Comparison of ENCODE assay signal across 22 cellular contexts in the genomic region with DNA sequence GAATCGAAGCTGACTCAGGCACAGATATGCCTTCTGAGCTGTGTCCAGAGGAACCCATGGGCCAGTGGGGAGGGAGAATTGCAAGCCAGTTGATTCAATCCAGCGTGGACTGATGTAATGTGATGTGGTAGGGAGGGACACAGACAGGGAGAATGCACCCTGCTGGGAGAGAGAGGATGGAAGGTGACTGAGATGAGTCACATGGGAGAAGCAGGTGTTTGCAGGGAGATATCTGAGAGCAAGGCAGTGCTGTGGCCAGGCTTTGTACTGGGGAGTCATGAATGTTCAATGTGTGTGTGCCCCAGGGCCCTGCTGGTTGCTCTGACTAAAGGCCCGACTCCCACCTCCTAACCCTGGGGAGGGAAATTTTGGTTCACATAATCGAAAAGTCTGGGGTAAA.
"Had no signal": no experiment of that assay in that cellular context is flagged by ENCODE, and none has a peak within 500 bp of the region (broad histone marks: within the 10 kb centered on the region; RNA-seq: fewer than 3 reads in every experiment).

No MANE protein-coding gene starts in this region.

- H3K27me3 ChIP-seq: gastrocnemius medialis, heart right ventricle, pancreas, right lobe of liver, tibial artery, upper lobe of right lung had no signal

- H3K27ac ChIP-seq: coronary artery, dorsolateral prefrontal cortex, gastrocnemius medialis, heart right ventricle, left ventricle myocardium inferior, lower lobe of right lung, pancreas, prostate gland, right lobe of liver, tibial artery, upper lobe of right lung had no signal

- H3K27ac Mint-ChIP-seq: nephron; stimulated activated memory B cell treated with anti-CD40 and anti-IgM and Interleukin-4, amounts not matched to agents 10 μg/mL and 1 μg/mL and 100 μg/mL, for 72 hours; stimulated activated naive CD8-positive, alpha-beta T cell treated with anti-CD3 and anti-CD28 coated beads, Interleukin-15, Interleukin-2, amounts not matched to agents 100 ng/mL and 50 ng/mL, for 24 hours had no signal

- DNase-seq: dorsolateral prefrontal cortex; effector CD8-positive, alpha-beta T cell; gastrocnemius medialis; heart right ventricle; hypothalamus; left cardiac atrium; left ventricle myocardium inferior; lower lobe of right lung; mesenchymal stem cell; midbrain; occipital lobe; pancreas; right lobe of liver; stimulated activated CD4-positive, alpha-beta T cell treated with anti-CD3 and anti-CD28 coated beads, Interleukin-4, amount 100 ng/mL, for 24 hours; tibial artery; upper lobe of right lung had no signal

- H3K4me3 ChIP-seq: coronary artery, dorsolateral prefrontal cortex, gastrocnemius medialis, heart right ventricle, left ventricle myocardium inferior, lower lobe of right lung, pancreas, prostate gland, right lobe of liver, tibial artery, upper lobe of right lung had no signal

- H3K9me3 ChIP-seq: gastrocnemius medialis, heart right ventricle, left ventricle myocardium inferior, lower lobe of right lung, pancreas, prostate gland, right lobe of liver, tibial artery, upper lobe of right lung had no signal

- ATAC-seq: esophagus mucosa, gastrocnemius medialis, heart right ventricle, left cardiac atrium, pancreas, upper lobe of right lung had no signal

- H3K36me3 ChIP-seq: gastrocnemius medialis, heart right ventricle, left ventricle myocardium inferior, lower lobe of right lung, pancreas, prostate gland, right lobe of liver, tibial artery, upper lobe of right lung had no signal

- H3K4me1 ChIP-seq: gastrocnemius medialis, heart right ventricle, left ventricle myocardium inferior, lower lobe of right lung, pancreas, prostate gland, right lobe of liver, tibial artery, upper lobe of right lung had no signal

- H3K4me3 Mint-ChIP-seq: nephron; stimulated activated memory B cell treated with anti-CD40 and anti-IgM and Interleukin-4, amounts not matched to agents 10 μg/mL and 1 μg/mL and 100 μg/mL, for 72 hours; stimulated activated naive CD8-positive, alpha-beta T cell treated with anti-CD3 and anti-CD28 coated beads, Interleukin-15, Interleukin-2, amounts not matched to agents 100 ng/mL and 50 ng/mL, for 24 hours had no signal

- H3K27me3 Mint-ChIP-seq: stimulated activated memory B cell treated with anti-CD40 and anti-IgM and Interleukin-4, amounts not matched to agents 10 μg/mL and 1 μg/mL and 100 μg/mL, for 72 hours had no signal

- H3K36me3 Mint-ChIP-seq: stimulated activated memory B cell treated with anti-CD40 and anti-IgM and Interleukin-4, amounts not matched to agents 10 μg/mL and 1 μg/mL and 100 μg/mL, for 72 hours had no signal

- H3K9me3 Mint-ChIP-seq: nephron; stimulated activated memory B cell treated with anti-CD40 and anti-IgM and Interleukin-4, amounts not matched to agents 10 μg/mL and 1 μg/mL and 100 μg/mL, for 72 hours; stimulated activated naive CD8-positive, alpha-beta T cell treated with anti-CD3 and anti-CD28 coated beads, Interleukin-15, Interleukin-2, amounts not matched to agents 100 ng/mL and 50 ng/mL, for 24 hours had no signal

- H3K4me1 Mint-ChIP-seq: nephron; stimulated activated memory B cell treated with anti-CD40 and anti-IgM and Interleukin-4, amounts not matched to agents 10 μg/mL and 1 μg/mL and 100 μg/mL, for 72 hours had no signal
